In the genomic region with DNA sequence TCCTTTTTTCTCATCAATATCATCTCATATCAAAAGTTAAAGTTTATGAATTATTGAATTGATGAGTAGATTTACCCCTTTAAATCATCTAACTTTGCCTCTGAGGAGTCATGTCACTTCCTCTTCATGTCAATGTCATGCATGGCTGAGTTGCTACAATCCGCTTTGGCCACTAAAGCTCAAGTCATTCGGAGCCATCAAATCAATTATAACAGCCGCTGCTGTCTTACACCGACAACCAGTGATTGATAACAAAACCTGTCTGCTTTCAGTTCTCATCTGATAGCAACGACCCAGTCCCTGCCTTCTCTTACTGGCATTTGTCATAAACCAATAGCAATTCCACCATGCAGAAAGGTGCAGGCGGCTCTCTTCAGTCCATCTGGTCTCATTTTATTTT, we compare ENCODE assay signal across 10 cellular contexts.
A peak's percentile ranks its signal among the peaks of the same experiment; 100 is the strongest.
DNase-seq lines count a peak whose midpoint lies in the region; ATAC-seq and TF ChIP-seq lines count a peak whose summit lies in the region.
"Had no signal": no experiment of that assay in that cellular context is flagged by ENCODE, and none has a peak within 500 bp of the region (broad histone marks: within the 10 kb centered on the region; RNA-seq: fewer than 3 reads in every experiment).

No MANE protein-coding gene starts in this region.

- POLR2A ChIA-PET in activated CD4-positive, alpha-beta memory T cell treated with anti-CD3 and anti-CD28 coated beads for 36 hours (lab: Charles Lee), result interaction anchor here (0.6 to 0.8 kb wide), 2 partner anchors 12 to 232 kb away, joined by 3 read pairs; no protein-coding TSS in a partner anchor

- H3K4me3 Mint-ChIP-seq in activated CD4-positive, alpha-beta memory T cell treated with anti-CD3 and anti-CD28 coated beads for 36 hours, result no peak overlapping the region
- H3K4me3 Mint-ChIP-seq in immature natural killer cell, result no peak overlapping the region

- H3K27ac Mint-ChIP-seq in activated CD4-positive, alpha-beta memory T cell treated with anti-CD3 and anti-CD28 coated beads for 36 hours, result no peak overlapping the region
- H3K27ac Mint-ChIP-seq in immature natural killer cell, result no peak overlapping the region
- H3K27ac Mint-ChIP-seq: activated naive CD4-positive, alpha-beta T cell treated with anti-CD3 and anti-CD28 coated beads, Interleukin-2, amount 50 U/mL, for 72 hours had no signal

- no peaks in the 10 kb centered on the region for H3K9me3 Mint-ChIP-seq in activated CD4-positive, alpha-beta memory T cell treated with anti-CD3 and anti-CD28 coated beads for 36 hours
- no peaks in the 10 kb centered on the region for H3K9me3 Mint-ChIP-seq in immature natural killer cell
- H3K9me3 Mint-ChIP-seq: activated naive CD4-positive, alpha-beta T cell treated with anti-CD3 and anti-CD28 coated beads, Interleukin-2, amount 50 U/mL, for 72 hours had no signal

- TF ChIP-seq CTCF in vagina (IDR thresholded peaks at IDR 0.05), result no peak

- no peak for TF ChIP-seq POLR2A in vagina (IDR thresholded peaks at IDR 0.05)

- H3K4me1 Mint-ChIP-seq in activated CD4-positive, alpha-beta memory T cell treated with anti-CD3 and anti-CD28 coated beads for 36 hours (ENCODE audit: low read depth), result peaks cover 2% of the 10 kb centered on the region
- H3K4me1 Mint-ChIP-seq in immature natural killer cell, result no peaks in the 10 kb centered on the region

- CTCF ChIA-PET in activated CD4-positive, alpha-beta memory T cell treated with anti-CD3 and anti-CD28 coated beads for 36 hours (lab: Charles Lee), result no interaction called here

- intact Hi-C loops in activated CD4-positive, alpha-beta memory T cell treated with anti-CD3 and anti-CD28 coated beads for 36 hours (cut with micrococcal nuclease), result no loop called here
- intact Hi-C loops in vagina (cut with DNase I), result no loop called here

- H3K9me3 ChIP-seq in SJCRH30 (replicated peaks) (no peaks in the 10 kb centered on the region), vagina (no peaks in the 10 kb centered on the region)

- peak; percentile 16 for DNase-seq in activated CD4-positive, alpha-beta memory T cell treated with anti-CD3 and anti-CD28 coated beads for 36 hours
- DNase-seq in activated gamma-delta T cell (lab: John Stamatoyannopoulos, UW) (no peak), SJCRH30 (no peak), immature natural killer cell (no peak), vagina (ENCODE audit: extremely low spot score in 2 of 2) (no peak)
- DNase-seq: NCI-H1092 had no signal

- ATAC-seq in GM18511 (IDR thresholded peaks at IDR 0.05; ENCODE audit: unreplicated experiment), result peak; percentile 100
- ATAC-seq in GM19467 (IDR thresholded peaks at IDR 0.05; ENCODE audit: unreplicated experiment), result peak; percentile 100
- peak; percentile 100 for ATAC-seq in HG03066 (IDR thresholded peaks at IDR 0.05; ENCODE audit: low read depth, unreplicated experiment)

- no peaks in the 10 kb centered on the region for H3K36me3 Mint-ChIP-seq in activated CD4-positive, alpha-beta memory T cell treated with anti-CD3 and anti-CD28 coated beads for 36 hours
- H3K36me3 Mint-ChIP-seq in immature natural killer cell, result no peaks in the 10 kb centered on the region
- H3K36me3 Mint-ChIP-seq: activated naive CD4-positive, alpha-beta T cell treated with anti-CD3 and anti-CD28 coated beads, Interleukin-2, amount 50 U/mL, for 72 hours had no signal

- H3K27me3 Mint-ChIP-seq in activated CD4-positive, alpha-beta memory T cell treated with anti-CD3 and anti-CD28 coated beads for 36 hours, result no peaks in the 10 kb centered on the region
- no peaks in the 10 kb centered on the region for H3K27me3 Mint-ChIP-seq in immature natural killer cell (ENCODE audit: low read depth in 3 of 3)

- no peak overlapping the region for H3K27ac ChIP-seq in SJCRH30
- no peak overlapping the region for H3K27ac ChIP-seq in vagina

- H3K27me3 ChIP-seq in SJCRH30, result no peaks in the 10 kb centered on the region
- H3K27me3 ChIP-seq in vagina, result no peaks in the 10 kb centered on the region

- H3K4me1 ChIP-seq in SJCRH30, result no peaks in the 10 kb centered on the region
- H3K4me1 ChIP-seq in vagina, result no peaks in the 10 kb centered on the region

- no peak overlapping the region for H3K4me3 ChIP-seq in SJCRH30
- H3K4me3 ChIP-seq in vagina, result no peak overlapping the region

- H3K36me3 ChIP-seq in SJCRH30, result peaks cover 3% of the 10 kb centered on the region; the same call in 1 of the 2 replicates
- no peaks in the 10 kb centered on the region for H3K36me3 ChIP-seq in vagina
